Comparison of ENCODE assay signal across 8 cellular contexts in genomic region chr10:103918053-103918846, GRCh38. TPM values are rescaled to one million over a fixed set of nuclear protein-coding genes. Genes with fewer than 3 reads are reported as not detected.
DNase-seq lines count a peak whose midpoint lies in the region; ATAC-seq and TF ChIP-seq lines count a peak whose summit lies in the region.

TSS of gene STN1 (minus strand) at chr10:103918184. CDS start at chr10:103917594, 590 bp downstream.

- peak; percentile 30 to 50; a peak in 3 of 4 replicates for TF ChIP-seq CTCF in GM23338 (conservative IDR thresholded peaks at IDR 0.05; ENCODE audit: low read depth in 2 of 2)
- TF ChIP-seq CTCF in fibroblast of mammary gland (conservative IDR thresholded peaks at IDR 0.05; ENCODE audit: control insufficient read depth, insufficient read depth, low read depth, low read length), result no peak
- TF ChIP-seq CTCF in natural killer cell (IDR thresholded peaks at IDR 0.05), result no peak

- peak; percentile 95 for DNase-seq in Daoy (ENCODE audit: low read depth)
- peak; percentile 99 for DNase-seq in GM23338 (ENCODE audit: low spot score)
- peak; percentile 94 for DNase-seq in LHCN-M2 (ENCODE audit: low read depth)
- peak; percentile 94 for DNase-seq in RPMI8226
- DNase-seq in fibroblast of mammary gland (ENCODE audit: low read depth), result peak; percentile 93
- peak; percentile 88 for DNase-seq in natural killer cell
- DNase-seq in stimulated activated naive CD4-positive, alpha-beta T cell treated with Interleukin-2 at 50 U/mL for 16 hours (lab: John Stamatoyannopoulos, UW), result peak; percentile 98

- intact Hi-C loops in natural killer cell (cut with micrococcal nuclease), result loop anchor here (2.0 to 10.0 kb wide), 3 partner anchors 49 to 407 kb away; partner anchors contain the start of genes GSTO2 and SLK

- H3K4me2 ChIP-seq in GM23338, result peak within 1 kb of the TSS; percentile 99

- peaks cover 14% of the 10 kb centered on the region for H3K4me1 Mint-ChIP-seq in GM23338
- H3K4me1 Mint-ChIP-seq in activated T-helper 17 cell treated with anti-CD3 and anti-CD28 coated beads, Interleukin-2, amount 50 U/mL, for 72 hours, result peaks cover 10% of the 10 kb centered on the region
- H3K4me1 Mint-ChIP-seq in natural killer cell, result peaks cover 34 to 40% of the 10 kb centered on the region in 2 donors

- H3K9me3 Mint-ChIP-seq in GM23338 (peaks cover 13% of the 10 kb centered on the region), natural killer cell (no peaks in the 10 kb centered on the region)
- peaks cover under 1% of the 10 kb centered on the region for H3K9me3 Mint-ChIP-seq in activated T-helper 17 cell treated with anti-CD3 and anti-CD28 coated beads, Interleukin-2, amount 50 U/mL, for 72 hours

- peaks cover 24% of the 10 kb centered on the region for H3K36me3 Mint-ChIP-seq in GM23338 (ENCODE audit: low read depth)
- H3K36me3 Mint-ChIP-seq in activated T-helper 17 cell treated with anti-CD3 and anti-CD28 coated beads, Interleukin-2, amount 50 U/mL, for 72 hours (ENCODE audit: low read depth), result peaks cover 22% of the 10 kb centered on the region
- H3K36me3 Mint-ChIP-seq in natural killer cell, result no peaks in the 10 kb centered on the region

- no peaks in the 10 kb centered on the region for H3K79me2 ChIP-seq in GM23338 (replicated peaks; ENCODE audit: insufficient read depth)

- no peaks in the 10 kb centered on the region for H3K27me3 ChIP-seq in GM23338 (ENCODE audit: insufficient read depth)

- peaks cover 6% of the 10 kb centered on the region; the same call in 1 of the 2 replicates for H3K36me3 ChIP-seq in GM23338 (ENCODE audit: insufficient read depth)

- peak within 1 kb of the TSS; percentile 99 for H2AFZ ChIP-seq in GM23338

- 0 out of 2 replicates have a peak, but pooled peaks cover 2% of the 10 kb centered on the region for H3K9me2 ChIP-seq in GM23338 (ENCODE audit: insufficient read depth)

- peak within 1 kb of the TSS; percentile 99 for H3K27ac ChIP-seq in GM23338 (ENCODE audit: low read depth)

- H3K4me1 ChIP-seq in GM23338 (ENCODE audit: insufficient read depth), result peaks cover 19% of the 10 kb centered on the region

- H3K4me3 Mint-ChIP-seq in GM23338 (peak within 1 kb of the TSS; percentile 91), natural killer cell (peak within 1 kb of the TSS; percentile 96)
- peak within 1 kb of the TSS; percentile 91 for H3K4me3 Mint-ChIP-seq in activated T-helper 17 cell treated with anti-CD3 and anti-CD28 coated beads, Interleukin-2, amount 50 U/mL, for 72 hours

- H4K20me1 ChIP-seq in GM23338 (replicated peaks; ENCODE audit: insufficient read depth), result no peaks in the 10 kb centered on the region

- ATAC-seq in GM23338, result peak; percentile 95
- peak; percentile 92 for ATAC-seq in activated T-helper 17 cell treated with anti-CD3 and anti-CD28 coated beads, Interleukin-2, amount 50 U/mL, for 72 hours (replicated peaks)
- peak; percentile 89 to 98 (median 92) for ATAC-seq in natural killer cell

- H3K27me3 Mint-ChIP-seq in GM23338 (ENCODE audit: insufficient read depth, low read depth, poor library complexity), result peaks cover 9% of the 10 kb centered on the region
- no peaks in the 10 kb centered on the region for H3K27me3 Mint-ChIP-seq in activated T-helper 17 cell treated with anti-CD3 and anti-CD28 coated beads, Interleukin-2, amount 50 U/mL, for 72 hours
- H3K27me3 Mint-ChIP-seq in natural killer cell (ENCODE audit: low read depth in 2 of 2), result no peaks in the 10 kb centered on the region

- peaks cover 13% of the 10 kb centered on the region; the same call in 1 of the 2 replicates for H3F3A ChIP-seq in GM23338 (replicated peaks; ENCODE audit: low read depth)

- peak within 1 kb of the TSS; percentile 88 for H3K4me3 ChIP-seq in GM23338
- peak within 1 kb of the TSS; percentile 82 for H3K4me3 ChIP-seq in fibroblast of mammary gland (ENCODE audit: control insufficient read depth, low read depth, low read length)

- H3K27ac Mint-ChIP-seq in GM23338 (peak within 1 kb of the TSS; percentile 93), natural killer cell (peak within 1 kb of the TSS; percentile 94 to 97)
- H3K27ac Mint-ChIP-seq in activated T-helper 17 cell treated with anti-CD3 and anti-CD28 coated beads, Interleukin-2, amount 50 U/mL, for 72 hours, result peak within 1 kb of the TSS; percentile 86

TF ChIP-seq in GM23338, 12 proteins besides CTCF, POLR2A, EP300 and RAD21 (continues in another document):
- TF ChIP-seq ZNF331 (CRISPR knock-in tag; IDR thresholded peaks at IDR 0.05; ENCODE audit: low read depth), result no peak
- TF ChIP-seq EZH2 (IDR thresholded peaks at IDR 0.05; ENCODE audit: low read depth, unreplicated experiment), result no peak
- 0 out of 2 replicates have a peak, but pooled peaks have one; percentile 22 for TF ChIP-seq ZNF462 (CRISPR knock-in tag; IDR thresholded peaks at IDR 0.05)
- TF ChIP-seq ZNF114 (CRISPR knock-in tag; IDR thresholded peaks at IDR 0.05), result no peak
- no peak for TF ChIP-seq NANOG (IDR thresholded peaks at IDR 0.05; ENCODE audit: borderline replicate concordance)
- peak; percentile 80 for TF ChIP-seq POLR2AphosphoS5 (IDR thresholded peaks at IDR 0.05; ENCODE audit: low read depth)
- TF ChIP-seq EZH2phosphoT487 (IDR thresholded peaks at IDR 0.05; ENCODE audit: unreplicated experiment), result no peak

RNA-seq across cellular contexts. Expression of gene STN1, which starts in this region (rescaled TPM):
- total RNA-seq in Daoy (2014; rRNA removed; shearing (Covaris generic)), result 13.4 and 16.0 TPM in 2 replicates
- total RNA-seq in GM23338 (2014; rRNA removed; shearing (Covaris generic)), result 11.3 and 13.9 TPM in 2 replicates
- polyA plus RNA-seq in GM23338 (2016; fragmentation: Nextera tagmentation; extraction: Ambion mirVana), result 6.7 and 7.2 TPM in 2 replicates
- 33.0 and 37.9 TPM in 2 replicates for total RNA-seq in LHCN-M2 (2014; rRNA removed)
- 18.6 TPM for polyA plus RNA-seq in LHCN-M2 (2012)
- 10 to 100 TPM; 41.9 to 45.4 TPM for total RNA-seq in activated T-helper 17 cell treated with anti-CD3 and anti-CD28 coated beads, Interleukin-2, amount 50 U/mL, for 72 hours
- total RNA-seq in natural killer cell, result 10 to 100 TPM; 31.7 to 53.4 (median 34.0) TPM

Comparison
In these comparisons a context has a peak if more than half of its experiments do, and no peak if none do; other contexts are left out.
1. Peak in every context shown above with its lines: DNase-seq, ATAC-seq, H3K4me3 ChIP-seq and H3K27ac ChIP-seq.
2. CTCF ChIP-seq: peak in GM23338 (2 of 2); none in fibroblast of mammary gland (single experiment) and natural killer cell (single experiment).